1 cellular context compared by ENCODE assay signal in genomic region chr17:80119271-80119791, GRCh38.
TF ChIP-seq lines count a peak whose summit lies in the region.

No MANE protein-coding gene starts in this region.

TF ChIP-seq in SK-N-SH, 30 proteins besides CTCF, POLR2A, EP300 and RAD21 (continued from another document):
- TF ChIP-seq SIN3A (IDR thresholded peaks at IDR 0.05; ENCODE audit: borderline replicate concordance, low read depth, low read length): no peak
- TF ChIP-seq MXI1 (IDR thresholded peaks at IDR 0.05; ENCODE audit: low read depth, low read length): no peak
- TF ChIP-seq RFX5 (IDR thresholded peaks at IDR 0.05; ENCODE audit: low read length): no peak
- TF ChIP-seq TEAD4 (IDR thresholded peaks at IDR 0.05; ENCODE audit: borderline replicate concordance, insufficient read depth): no peak
